Comparison of ENCODE assay signal across 20 cellular contexts in the genomic region with DNA sequence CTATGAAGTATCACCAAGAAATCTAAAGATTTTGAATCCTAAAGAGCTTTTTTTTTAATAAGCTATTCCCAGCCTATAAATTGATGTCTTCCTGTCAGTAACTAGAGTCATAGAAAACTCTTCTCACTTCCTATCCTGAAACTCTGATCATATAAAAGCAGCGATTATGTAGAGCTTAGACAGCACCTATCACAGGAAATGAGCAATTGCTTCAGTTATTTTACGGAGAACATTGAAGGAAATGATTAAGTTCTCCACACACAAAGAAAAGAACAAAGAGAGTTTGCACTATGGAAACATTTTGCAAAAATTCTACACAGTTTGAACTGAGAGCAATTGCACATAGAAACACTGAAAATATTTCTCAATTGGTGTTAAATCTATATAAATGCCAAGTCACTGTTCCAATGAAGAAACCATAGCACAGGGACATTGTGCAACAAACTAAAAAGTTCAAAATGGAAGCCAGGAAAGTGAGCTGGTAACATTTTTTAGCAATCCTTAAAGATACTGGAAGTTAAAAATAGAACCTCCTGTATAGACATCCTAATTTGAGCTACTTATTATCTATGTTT.
DNase-seq lines count a peak whose midpoint lies in the region; ATAC-seq and TF ChIP-seq lines count a peak whose summit lies in the region.
"Had no signal": no experiment of that assay in that cellular context is flagged by ENCODE, and none has a peak within 500 bp of the region (broad histone marks: within the 10 kb centered on the region; RNA-seq: fewer than 3 reads in every experiment).

No MANE protein-coding gene starts in this region.

- peak; percentile 21 to 49 for ATAC-seq in activated CD4-positive, CD25-positive, alpha-beta regulatory T cell treated with anti-CD3 and anti-CD28 coated beads, Interleukin-2, amount 50 U/mL, for 24 hours
- no peak for ATAC-seq in GM21737 (IDR thresholded peaks at IDR 0.05; ENCODE audit: unreplicated experiment)
- ATAC-seq: stimulated activated naive CD8-positive, alpha-beta T cell treated with anti-CD3 and anti-CD28 coated beads, Interleukin-15, Interleukin-2, amounts not matched to agents 100 U/mL and 50 U/mL, for 24 hours; upper lobe of right lung had no signal

- H2AK5ac ChIP-seq in mesenchymal stem cell (ENCODE audit: low read length, severe bottlenecking): no peak overlapping the region

- no peak overlapping the region for H3K23ac ChIP-seq in mesenchymal stem cell (ENCODE audit: low read length in 2 of 2)

- no peak for DNase-seq in activated CD4-positive, CD25-positive, alpha-beta regulatory T cell (lab: John Stamatoyannopoulos, UW)
- DNase-seq in RWPE1 (ENCODE audit: low spot score): peak; percentile 14
- peak; percentile 72 to 85 for DNase-seq in dermis microvascular lymphatic vessel endothelial cell (ENCODE audit: low read depth in 2 of 2)
- peak; percentile 10 for DNase-seq in skeletal muscle cell (ENCODE audit: low read depth)
- DNase-seq in activated naive CD4-positive, alpha-beta T cell treated with Interleukin-2 at 50 U/mL for 16 hours: no peak
- DNase-seq in mesenchymal stem cell: no peak
- DNase-seq: activated CD4-positive, alpha-beta T cell treated with anti-CD3 and anti-CD28 coated beads, Interleukin-2, amount 50 U/mL, for 4 hours; aorta; CD4-positive, alpha-beta memory T cell; cortex of kidney; left ventricle myocardium inferior; MV-4-11; NCI-H2081 treated with DMSO at 0.1 percent for 48 hours; SHP77 treated with DMSO at 0.1 percent for 48 hours; spleen; stimulated activated naive CD8-positive, alpha-beta T cell treated with anti-CD3 and anti-CD28 coated beads, Interleukin-15, Interleukin-2, amounts not matched to agents 100 U/mL and 50 U/mL, for 24 hours; T1000; upper lobe of right lung had no signal

- POLR2A ChIA-PET in RWPE1 (lab: Yijun Ruan, JAX; ENCODE audit: low non-redundant PET): no interaction called here

- no peak overlapping the region for H4K8ac ChIP-seq in mesenchymal stem cell (ENCODE audit: low read length)

- no peaks in the 10 kb centered on the region for H3K9me3 ChIP-seq in mesenchymal stem cell (ENCODE audit: control insufficient read depth, low read length)
- H3K9me3 ChIP-seq: spleen, upper lobe of right lung had no signal

- H3K4ac ChIP-seq in mesenchymal stem cell (ENCODE audit: low read depth in 1 of 2, low read length in 2 of 2): no peak overlapping the region

- no peak overlapping the region for H2AFZ ChIP-seq in mesenchymal stem cell (ENCODE audit: low read depth, low read length)

- peaks cover 4% of the 10 kb centered on the region for H3K4me1 ChIP-seq in mesenchymal stem cell (ENCODE audit: control insufficient read depth, insufficient read depth, low read depth, low read length)
- H3K4me1 ChIP-seq: left ventricle myocardium inferior, spleen, upper lobe of right lung had no signal

- no peak overlapping the region for H2BK12ac ChIP-seq in mesenchymal stem cell (ENCODE audit: low read length in 2 of 2)

- H3K4me3 ChIP-seq in skeletal muscle cell (ENCODE audit: low read depth, low read length): no peak overlapping the region
- no peak overlapping the region for H3K4me3 ChIP-seq in mesenchymal stem cell (ENCODE audit: insufficient read depth in 1 of 2, low read depth in 1 of 2, low read length in 2 of 2)
- H3K4me3 ChIP-seq: left ventricle myocardium inferior, spleen, upper lobe of right lung had no signal

- H3K9ac ChIP-seq in mesenchymal stem cell (ENCODE audit: low read length): no peak overlapping the region

- TF ChIP-seq CTCF in RWPE1 (conservative IDR thresholded peaks at IDR 0.05; ENCODE audit: low read depth): no peak

- no peak overlapping the region for H2BK15ac ChIP-seq in mesenchymal stem cell (ENCODE audit: low read depth, poor library complexity, severe bottlenecking)

- no peak overlapping the region for H2BK120ac ChIP-seq in mesenchymal stem cell (ENCODE audit: low read depth, low read length)

- H3K27ac ChIP-seq in RWPE1 (no peak overlapping the region), mesenchymal stem cell (ENCODE audit: low read length, poor library complexity, severe bottlenecking) (no peak overlapping the region)
- H3K27ac ChIP-seq: left ventricle myocardium inferior, spleen, upper lobe of right lung had no signal

- no peaks in the 10 kb centered on the region for H3K36me3 ChIP-seq in mesenchymal stem cell (ENCODE audit: control insufficient read depth in 1 of 2, insufficient read depth in 2 of 2, low read depth in 1 of 2, low read length in 2 of 2)
- H3K36me3 ChIP-seq: left ventricle myocardium inferior, spleen, upper lobe of right lung had no signal

- H3K4me2 ChIP-seq in mesenchymal stem cell (ENCODE audit: low read length, poor library complexity, severe bottlenecking): no peak overlapping the region

- CTCF ChIA-PET in RWPE1 (lab: Yijun Ruan, JAX): interaction anchor here (0.6 kb wide), 1 partner anchor 1937 kb away, joined by 7 read pairs; no protein-coding TSS in a partner anchor

- no peak overlapping the region for H3K18ac ChIP-seq in mesenchymal stem cell (ENCODE audit: low read depth in 1 of 2, low read length in 2 of 2)

- no CpG with 5 or more reads among the region's 2 CpGs for WGBS in mesenchymal stem cell

- H3K79me1 ChIP-seq in mesenchymal stem cell (replicated peaks; ENCODE audit: low read length, poor library complexity, severe bottlenecking): no peaks in the 10 kb centered on the region

- H3K27me3 ChIP-seq in mesenchymal stem cell (ENCODE audit: control insufficient read depth in 1 of 2, insufficient read depth in 1 of 2, low read length in 2 of 2): no peaks in the 10 kb centered on the region
- H3K27me3 ChIP-seq: spleen, upper lobe of right lung had no signal

- no peak overlapping the region for H2BK5ac ChIP-seq in mesenchymal stem cell (ENCODE audit: low read depth, low read length, poor library complexity, severe bottlenecking)

- H4K91ac ChIP-seq in mesenchymal stem cell (ENCODE audit: low read length): no peak overlapping the region

- H3K14ac ChIP-seq in mesenchymal stem cell (ENCODE audit: low read length in 2 of 2): no peak overlapping the region

Comparison
In these comparisons a context has a peak if more than half of its experiments do, and no peak if none do; other contexts are left out.
1. DNase-seq: peak in RWPE1 (single experiment), dermis microvascular lymphatic vessel endothelial cell (2 of 2) and skeletal muscle cell (single experiment); none in activated CD4-positive, CD25-positive, alpha-beta regulatory T cell (0 of 4), activated naive CD4-positive, alpha-beta T cell treated with Interleukin-2 at 50 U/mL for 16 hours (single experiment) and mesenchymal stem cell (single experiment).